Comparison of ENCODE assay signal across 19 cellular contexts in the genomic region with DNA sequence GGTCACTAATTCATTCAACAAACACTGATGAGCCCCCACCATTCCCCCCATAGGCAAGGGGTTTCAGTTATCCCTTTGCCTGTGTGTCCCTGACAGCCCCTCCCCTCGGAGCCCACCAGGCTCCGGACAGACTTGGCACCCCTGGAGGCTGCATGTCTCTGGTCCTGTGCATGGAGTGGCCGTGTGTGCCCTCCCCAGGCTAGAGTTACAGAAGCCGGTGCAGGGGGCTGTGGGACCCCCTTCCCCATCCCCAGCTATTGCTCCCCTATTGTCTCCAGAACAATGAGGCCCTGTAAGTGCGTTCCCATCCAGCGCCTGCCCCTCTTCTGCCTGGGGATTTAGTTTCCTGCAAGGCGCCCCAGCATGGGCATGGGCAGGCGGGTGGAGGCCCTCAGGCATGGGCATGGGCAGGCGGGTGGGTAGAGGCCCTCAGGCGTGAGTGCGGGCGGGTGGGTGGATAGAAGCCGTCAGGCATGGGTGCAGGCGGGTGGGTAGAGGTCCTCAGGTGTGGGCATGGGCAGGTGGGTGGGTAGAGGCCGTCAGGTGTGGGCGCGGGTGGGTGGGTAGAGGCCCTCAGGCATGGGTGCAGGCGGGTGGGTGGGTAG. TPM values are rescaled to one million over a fixed set of nuclear protein-coding genes. Genes with fewer than 3 reads are reported as not detected.
A peak's percentile ranks its signal among the peaks of the same experiment; 100 is the strongest.
DNase-seq lines count a peak whose midpoint lies in the region; ATAC-seq and TF ChIP-seq lines count a peak whose summit lies in the region.
"Had no signal": no experiment of that assay in that cellular context is flagged by ENCODE, and none has a peak within 500 bp of the region (broad histone marks: within the 10 kb centered on the region; RNA-seq: fewer than 3 reads in every experiment).

No MANE protein-coding gene starts in this region.

- H3K4me1 Mint-ChIP-seq in stimulated activated memory B cell treated with anti-CD40 and anti-IgM and Interleukin-4, amounts not matched to agents 10 μg/mL and 1 μg/mL and 100 μg/mL, for 72 hours: no peaks in the 10 kb centered on the region

- TF ChIP-seq CTCF in colonic mucosa (IDR thresholded peaks at IDR 0.05): no peak

- no peaks in the 10 kb centered on the region for H3K27me3 ChIP-seq in right cardiac atrium (ENCODE audit: control insufficient read depth, insufficient read depth)
- no peaks in the 10 kb centered on the region for H3K27me3 ChIP-seq in colonic mucosa
- no peaks in the 10 kb centered on the region for H3K27me3 ChIP-seq in mucosa of rectum (ENCODE audit: control insufficient read depth in 2 of 2, insufficient read depth in 2 of 2, low read length in 2 of 2)
- H3K27me3 ChIP-seq: Peyer's patch had no signal

- H3K27me3 Mint-ChIP-seq in stimulated activated memory B cell treated with anti-CD40 and anti-IgM and Interleukin-4, amounts not matched to agents 10 μg/mL and 1 μg/mL and 100 μg/mL, for 72 hours: peaks cover 33% of the 10 kb centered on the region

- H3K9me3 Mint-ChIP-seq in stimulated activated memory B cell treated with anti-CD40 and anti-IgM and Interleukin-4, amounts not matched to agents 10 μg/mL and 1 μg/mL and 100 μg/mL, for 72 hours: no peaks in the 10 kb centered on the region

- H3K4me1 ChIP-seq in right cardiac atrium (ENCODE audit: control insufficient read depth, insufficient read depth, low read length) (no peaks in the 10 kb centered on the region), colonic mucosa (peaks cover 18% of the 10 kb centered on the region), mucosa of rectum (ENCODE audit: control insufficient read depth in 2 of 2, insufficient read depth in 2 of 2, low read length in 2 of 2) (peaks cover 18 to 26% of the 10 kb centered on the region in 2 donors)

- no peak overlapping the region for H3K4me3 ChIP-seq in right cardiac atrium (ENCODE audit: low read length)
- peak overlapping the region; percentile 25 for H3K4me3 ChIP-seq in colonic mucosa
- peak overlapping the region; percentile 60 to 64 for H3K4me3 ChIP-seq in mucosa of rectum (ENCODE audit: low read length in 2 of 2)

- H3K27ac ChIP-seq in right cardiac atrium (ENCODE audit: low read length) (no peak overlapping the region), colonic mucosa (no peak overlapping the region), mucosa of rectum (ENCODE audit: low read depth in 2 of 2, low read length in 2 of 2) (peak overlapping the region; percentile 65 to 79)

- H3K9me3 ChIP-seq in right cardiac atrium (ENCODE audit: control insufficient read depth, low read length) (no peaks in the 10 kb centered on the region), colonic mucosa (no peaks in the 10 kb centered on the region), mucosa of rectum (ENCODE audit: control insufficient read depth in 2 of 2, low read length in 2 of 2) (no peaks in the 10 kb centered on the region)
- H3K9me3 ChIP-seq: Peyer's patch had no signal

- no peak overlapping the region for H3K4me3 Mint-ChIP-seq in stimulated activated memory B cell treated with anti-CD40 and anti-IgM and Interleukin-4, amounts not matched to agents 10 μg/mL and 1 μg/mL and 100 μg/mL, for 72 hours

- H3K9ac ChIP-seq in colonic mucosa (ENCODE audit: low read depth in 2 of 2, low read length in 2 of 2): peak overlapping the region in 1 of 2 donors; percentile 66
- peak overlapping the region in 1 of 2 donors; percentile 69 for H3K9ac ChIP-seq in mucosa of rectum (ENCODE audit: low read depth in 1 of 2, low read length in 2 of 2)

- H3K36me3 ChIP-seq in colonic mucosa (no peaks in the 10 kb centered on the region), mucosa of rectum (ENCODE audit: control insufficient read depth in 2 of 2, insufficient read depth in 2 of 2, low read length in 2 of 2) (peaks cover 0 to 3% of the 10 kb centered on the region in 2 donors)
- H3K36me3 ChIP-seq: Peyer's patch had no signal

- ATAC-seq in left cardiac atrium (no peak), right cardiac atrium (no peak), HG03378 (IDR thresholded peaks at IDR 0.05; ENCODE audit: unreplicated experiment) (no peak)
- peak; percentile 35 for ATAC-seq in stimulated activated memory B cell treated with anti-CD40 and anti-IgM and Interleukin-4, amounts not matched to agents 10 μg/mL and 1 μg/mL and 100 μg/mL, for 72 hours
- ATAC-seq: Right ventricle myocardium inferior had no signal

- intact Hi-C loops in left cardiac atrium (cut with DNase I): no loop called here
- intact Hi-C loops in right cardiac atrium (cut with DNase I): no loop called here
- intact Hi-C loops in colonic mucosa (cut with DNase I): no loop called here

- DNase-seq in left cardiac atrium (peak; percentile 14), right cardiac atrium (no peak), colonic mucosa (no peak), DMS153 treated with DMSO at 0.1 percent for 48 hours (lab: John Stamatoyannopoulos, UW; ENCODE audit: unreplicated experiment) (no peak), NCI-H146 treated with DMSO at 0.1 percent for 48 hours (lab: John Stamatoyannopoulos, UW; ENCODE audit: unreplicated experiment) (no peak)
- DNase-seq: DND-41; KBM-7; NCI-H1105; NCI-H1694; NCI-H2081 treated with DMSO at 0.1 percent for 48 hours; NCI-H446 treated with DMSO at 0.1 percent for 48 hours; NK-92 treated with Interleukin-12 subunit alpha and Interleukin-12 subunit beta, amount 100 ng/mL, for 24 hours had no signal

- no peak overlapping the region for H3K27ac Mint-ChIP-seq in stimulated activated memory B cell treated with anti-CD40 and anti-IgM and Interleukin-4, amounts not matched to agents 10 μg/mL and 1 μg/mL and 100 μg/mL, for 72 hours

- WGBS in right cardiac atrium: 82% methylated on average over 18 of the region's 18 CpGs

- no peaks in the 10 kb centered on the region for H3K36me3 Mint-ChIP-seq in stimulated activated memory B cell treated with anti-CD40 and anti-IgM and Interleukin-4, amounts not matched to agents 10 μg/mL and 1 μg/mL and 100 μg/mL, for 72 hours

RNA-seq across cellular contexts. Expression of a gene that starts 1.5 kb away (rescaled TPM):
- total RNA-seq in left cardiac atrium: under 1 TPM in 1 of 2 donors, not detected in 1; 0.26 TPM
- total RNA-seq in right cardiac atrium: under 1 TPM in 1 of 4 donors, not detected in 3; 0.03 TPM
- polyA plus RNA-seq in right cardiac atrium: 0.02 TPM
- 1,000 to 10,000 TPM; 1,230 to 1,438 TPM for total RNA-seq in colonic mucosa
- total RNA-seq: G401, H4, Right ventricle myocardium inferior had no signal

RNA-seq across cellular contexts. Expression of a gene that starts 39.6 kb away (rescaled TPM):
- total RNA-seq in left cardiac atrium (not detected), right cardiac atrium (not detected), colonic mucosa (under 1 TPM in 1 of 2 donors, not detected in 1; 0.10 TPM)
- 0.05 TPM for polyA plus RNA-seq in right cardiac atrium
- total RNA-seq: G401, H4, Peyer's patch, Right ventricle myocardium inferior had no signal

Comparison
In these comparisons a context has a peak if more than half of its experiments do, and no peak if none do; other contexts are left out.
1. H3K27ac ChIP-seq: peak in mucosa of rectum (2 of 2); none in right cardiac atrium (single experiment) and colonic mucosa (single experiment).
2. RNA of a gene that starts 1.5 kb away (total RNA-seq): 1,230 to 1,438 TPM in colonic mucosa; 0.26 TPM in left cardiac atrium and 0.03 TPM in right cardiac atrium; every median in the first group is over 100 times any median in the second.